ENCODE assay signal across 31 cellular contexts in genomic region chr16:82983390-82983789, GRCh38.
"Had no signal": no experiment of that assay in that cellular context is flagged by ENCODE, and none has a peak within 500 bp of the region (broad histone marks: within the 10 kb centered on the region; RNA-seq: fewer than 3 reads in every experiment).

No MANE protein-coding gene starts in this region.

- H3K27ac Mint-ChIP-seq: activated CD4-positive, alpha-beta memory T cell treated with anti-CD3 and anti-CD28 coated beads, Interleukin-2, amount 10 ng/mL, durations not matched to agents 7 days and 5 days; activated CD4-positive, alpha-beta T cell treated with anti-CD3 and anti-CD28 coated beads for 36 hours; activated CD4-positive, alpha-beta T cell treated with anti-CD3 and anti-CD28 coated beads, Interleukin-2, amount 10 ng/mL, durations not matched to agents 24 days and 14 days; activated naive CD8-positive, alpha-beta T cell; activated T-cell treated with anti-CD3 and anti-CD28 coated beads, Interleukin-2, amount 50 U/mL, for 24 hours; activated T-cell treated with anti-CD3 and anti-CD28 coated beads, Interleukin-2, amount 50 U/mL, for 72 hours; dendritic cell treated with granulocyte-macrophage colony-stimulating factor and Interleukin-4, amounts not matched to agents 40 ng/mL and 50 ng/mL, for 4 days; endodermal cell; T-helper 17 cell; T-helper 2 cell treated with Interferon-gamma antibody and Interleukin-4, amounts not matched to agents 5 μg/mL and 100 μg/mL, for 36 hours had no signal

- DNase-seq: activated CD4-positive, alpha-beta memory T cell treated with anti-CD3 and anti-CD28 coated beads, Interleukin-2, amount 10 ng/mL, durations not matched to agents 7 days and 5 days; activated CD4-positive, alpha-beta T cell treated with anti-CD3 and anti-CD28 coated beads for 36 hours; activated CD4-positive, alpha-beta T cell treated with anti-CD3 and anti-CD28 coated beads, Interleukin-2, amount 10 ng/mL, durations not matched to agents 24 days and 14 days; activated CD4-positive, CD25-positive, alpha-beta regulatory T cell; activated CD4-positive, CD25-positive, alpha-beta regulatory T cell treated with anti-CD3 and anti-CD28 coated beads, Interleukin-2, amount 50 U/mL, for 72 hours; activated CD8-positive, alpha-beta memory T cell treated with anti-CD3 and anti-CD28 coated beads, Interleukin-2, amount 50 U/mL, for 48 hours; activated gamma-delta T cell; activated naive CD4-positive, alpha-beta T cell; activated naive CD4-positive, alpha-beta T cell treated with anti-CD3 and anti-CD28 coated beads, Interleukin-2, amount 50 U/mL, for 16 hours; activated T-cell treated with anti-CD3 and anti-CD28 coated beads for 4 hours; activated T-cell treated with anti-CD3 and anti-CD28 coated beads, Interleukin-2, amount 50 U/mL, for 24 hours; activated T-cell treated with anti-CD3 and anti-CD28 coated beads, Interleukin-2, amount 50 U/mL, for 72 hours; amniotic stem cell; anterior cingulate cortex; brain microvascular endothelial cell; dorsolateral prefrontal cortex; effector memory CD4-positive, alpha-beta T cell; endodermal cell; foreskin melanocyte; heart right ventricle; T-helper 1 cell; T-helper 17 cell; T1000 had no signal

- FAIRE-seq: astrocyte, bronchial epithelial cell had no signal

- ATAC-seq: activated CD4-positive, alpha-beta T cell treated with anti-CD3 and anti-CD28 coated beads for 36 hours; activated T-cell treated with anti-CD3 and anti-CD28 coated beads, Interleukin-2, amount 50 U/mL, for 72 hours; esophagus mucosa; gastroesophageal sphincter; T-helper 17 cell had no signal

- H3K36me3 Mint-ChIP-seq: activated naive CD8-positive, alpha-beta T cell had no signal

- H3K9me3 Mint-ChIP-seq: central memory CD8-positive, alpha-beta T cell; dendritic cell treated with granulocyte-macrophage colony-stimulating factor and Interleukin-4, amounts not matched to agents 40 ng/mL and 50 ng/mL, for 4 days had no signal

- H3K4me3 Mint-ChIP-seq: activated CD4-positive, alpha-beta memory T cell treated with anti-CD3 and anti-CD28 coated beads, Interleukin-2, amount 10 ng/mL, durations not matched to agents 7 days and 5 days; activated CD4-positive, alpha-beta T cell treated with anti-CD3 and anti-CD28 coated beads for 36 hours; activated CD4-positive, alpha-beta T cell treated with anti-CD3 and anti-CD28 coated beads, Interleukin-2, amount 10 ng/mL, durations not matched to agents 24 days and 14 days; activated naive CD8-positive, alpha-beta T cell; activated T-cell treated with anti-CD3 and anti-CD28 coated beads, Interleukin-2, amount 50 U/mL, for 24 hours; activated T-cell treated with anti-CD3 and anti-CD28 coated beads, Interleukin-2, amount 50 U/mL, for 72 hours; central memory CD8-positive, alpha-beta T cell; dendritic cell treated with granulocyte-macrophage colony-stimulating factor and Interleukin-4, amounts not matched to agents 40 ng/mL and 50 ng/mL, for 4 days; endodermal cell; T-helper 17 cell; T-helper 2 cell treated with Interferon-gamma antibody and Interleukin-4, amounts not matched to agents 5 μg/mL and 100 μg/mL, for 36 hours had no signal

- H3K4me1 Mint-ChIP-seq: activated CD4-positive, alpha-beta memory T cell treated with anti-CD3 and anti-CD28 coated beads, Interleukin-2, amount 10 ng/mL, durations not matched to agents 7 days and 5 days; activated CD4-positive, alpha-beta T cell treated with anti-CD3 and anti-CD28 coated beads for 36 hours; activated CD4-positive, alpha-beta T cell treated with anti-CD3 and anti-CD28 coated beads, Interleukin-2, amount 10 ng/mL, durations not matched to agents 24 days and 14 days; central memory CD8-positive, alpha-beta T cell; T-helper 17 cell had no signal

- H3K27me3 Mint-ChIP-seq: activated naive CD8-positive, alpha-beta T cell; activated T-cell treated with anti-CD3 and anti-CD28 coated beads, Interleukin-2, amount 50 U/mL, for 24 hours had no signal
